In genomic region chr20:38283236-38283635, GRCh38 we compare ENCODE assay signal across 24 cellular contexts. TPM values are rescaled to one million over a fixed set of nuclear protein-coding genes. Genes with fewer than 3 reads are reported as not detected.
"Had no signal": no experiment of that assay in that cellular context is flagged by ENCODE, and none has a peak within 500 bp of the region (broad histone marks: within the 10 kb centered on the region; RNA-seq: fewer than 3 reads in every experiment).

No MANE protein-coding gene starts in this region.

- H3K9me3 ChIP-seq: testis, tibial nerve had no signal

- DNase-seq: effector memory CD4-positive, alpha-beta T cell; heart left ventricle; hippocampal formation; left colon; left ventricle myocardium superior; mesendoderm; natural killer cell; stimulated activated CD4-positive, alpha-beta T cell treated with anti-CD3 and anti-CD28 coated beads, Interleukin-2, amount 100 ng/mL, for 24 hours; stimulated activated CD4-positive, alpha-beta T cell treated with anti-CD3 and anti-CD28 coated beads, Interleukin-4, amount 100 ng/mL, for 4 hours; stimulated activated naive B cell treated with anti-CD40 and anti-IgM and Interleukin-4, amounts not matched to agents 10 μg/mL and 1 μg/mL and 100 μg/mL, for 72 hours; stimulated activated naive CD8-positive, alpha-beta T cell treated with anti-CD3 and anti-CD28 coated beads, Interleukin-15, amount 100 ng/mL, for 72 hours; testis had no signal

- ATAC-seq: esophagus mucosa; heart left ventricle; left colon; left ventricle myocardium superior; natural killer cell; sciatic nerve; stimulated activated naive B cell treated with anti-CD40 and anti-IgM and Interleukin-4, amounts not matched to agents 10 μg/mL and 1 μg/mL and 100 μg/mL, for 72 hours; stimulated activated naive CD8-positive, alpha-beta T cell treated with anti-CD3 and anti-CD28 coated beads, Interleukin-15, amount 100 ng/mL, for 72 hours had no signal

- H3K27ac ChIP-seq: heart left ventricle, skin epidermis, testis, tibial nerve had no signal

- H3K36me3 ChIP-seq: heart left ventricle, tibial nerve had no signal

- H3K4me3 ChIP-seq: heart left ventricle, lung, skin epidermis, testis, tibial nerve had no signal

- H3K27me3 ChIP-seq: heart left ventricle, testis, tibial nerve had no signal

- FAIRE-seq: endometrium, frontal cortex had no signal

RNA-seq across cellular contexts. Expression of gene BPI, which starts 20.7 kb away (rescaled TPM):
- total RNA-seq: esophagus mucosa, fibroblast of lung, glomerular endothelial cell, kidney epithelial cell, left colon, left ventricle myocardium superior, pulmonary artery endothelial cell, ureter had no signal
- polyA plus RNA-seq: fibroblast of lung, heart left ventricle had no signal

RNA-seq across cellular contexts. Expression of gene KIAA1755, which starts 22.7 kb away (rescaled TPM):
- total RNA-seq: natural killer cell had no signal
